ENCODE assay signal across 13 cellular contexts in genomic region chr12:98572010-98572409, GRCh38. TPM values are rescaled to one million over a fixed set of nuclear protein-coding genes. Genes with fewer than 3 reads are reported as not detected.
DNase-seq lines count a peak whose midpoint lies in the region; ATAC-seq, FAIRE-seq and TF ChIP-seq lines count a peak whose summit lies in the region.
"Had no signal": no experiment of that assay in that cellular context is flagged by ENCODE, and none has a peak within 500 bp of the region (broad histone marks: within the 10 kb centered on the region; RNA-seq: fewer than 3 reads in every experiment).

No MANE protein-coding gene starts in this region.

- intact Hi-C loops in HepG2 (cut with micrococcal nuclease; ENCODE audit: unreplicated experiment) = no loop called here

- FAIRE-seq in astrocyte (lab: Jason Lieb, UNC) (no peak), HepG2 (lab: Jason Lieb, UNC) (no peak)

- peak; percentile 63 for DNase-seq in Karpas-422
- no peak for DNase-seq in astrocyte (ENCODE audit: low read depth)
- DNase-seq in HepG2 (ENCODE audit: low spot score) = peak; percentile 35
- DNase-seq in NCI-H774 (lab: John Stamatoyannopoulos, UW) = no peak
- no peak for DNase-seq in putamen (ENCODE audit: low spot score)
- DNase-seq: foreskin fibroblast, NCI-H2029 had no signal

- H3K79me2 ChIP-seq in DOHH2 (ENCODE audit: control insufficient read depth, low read length) = no peaks in the 10 kb centered on the region
- no peaks in the 10 kb centered on the region for H3K79me2 ChIP-seq in Karpas-422 (ENCODE audit: low read length)
- no peaks in the 10 kb centered on the region for H3K79me2 ChIP-seq in astrocyte (ENCODE audit: insufficient read depth, low read length)
- H3K79me2 ChIP-seq in HepG2 (ENCODE audit: insufficient read depth, low read length) = no peaks in the 10 kb centered on the region

- H3K36me3 Mint-ChIP-seq in astrocyte (ENCODE audit: low read depth, unreplicated experiment) = peaks cover 3% of the 10 kb centered on the region

- ATAC-seq in HepG2 (peak; percentile 81), GM21529 (IDR thresholded peaks at IDR 0.05; ENCODE audit: unreplicated experiment) (no peak), GM21526 (IDR thresholded peaks at IDR 0.05; ENCODE audit: low FRiP score, unreplicated experiment) (no peak)

- H2AFZ ChIP-seq in Karpas-422 (ENCODE audit: low read length) (no peak overlapping the region), astrocyte (ENCODE audit: low read depth, low read length) (no peak overlapping the region), HepG2 (ENCODE audit: low read length) (no peak overlapping the region)

- H3K4me2 ChIP-seq in DOHH2 (ENCODE audit: low read length) = no peak overlapping the region
- H3K4me2 ChIP-seq in Karpas-422 (ENCODE audit: low read depth, low read length, poor library complexity, severe bottlenecking) = no peak overlapping the region
- no peak overlapping the region for H3K4me2 ChIP-seq in astrocyte (ENCODE audit: low read length)
- H3K4me2 ChIP-seq in HepG2 (ENCODE audit: low read depth, low read length) = no peak overlapping the region

- no peak overlapping the region for H3K4me3 Mint-ChIP-seq in astrocyte (ENCODE audit: unreplicated experiment)
- H3K4me3 Mint-ChIP-seq: memory B cell; T-helper 1 cell treated with Interleukin-12 subunit alpha and Interleukin-12 subunit beta and Interleukin-4 antibody, amounts not matched to agents 30 μg/mL and 1 μg/mL, for 36 hours had no signal

- no peak overlapping the region for H3K27ac ChIP-seq in DOHH2 (ENCODE audit: low read depth, low read length)
- H3K27ac ChIP-seq in Karpas-422 (ENCODE audit: low read length) = no peak overlapping the region
- H3K27ac ChIP-seq in astrocyte (ENCODE audit: low read depth, low read length) = no peak overlapping the region
- H3K27ac ChIP-seq in HepG2 (ENCODE audit: extremely low read length, insufficient read depth, low read length) = no peak overlapping the region
- H3K27ac ChIP-seq: right atrium auricular region had no signal

- H3K4me3 ChIP-seq in DOHH2 (ENCODE audit: low read length) (no peak overlapping the region), Karpas-422 (ENCODE audit: low read length) (no peak overlapping the region), astrocyte (ENCODE audit: insufficient read depth, low read depth, low read length) (no peak overlapping the region), HepG2 (replicated peaks in 1 of 3; ENCODE audit: insufficient read depth in 1 of 3, low read depth in 2 of 3, low read length in 3 of 3) (no peak overlapping the region)
- H3K4me3 ChIP-seq: right atrium auricular region had no signal

- BruUV-seq in HepG2 (replicated peaks; lab: Mats Ljungman, UMichigan) = no TSS peak

- peak; percentile 49 for TF ChIP-seq CTCF in DOHH2 (IDR thresholded peaks at IDR 0.05; ENCODE audit: low read depth, low read length, poor library complexity, severe bottlenecking)
- peak; percentile 31 for TF ChIP-seq CTCF in astrocyte (IDR thresholded peaks at IDR 0.05; ENCODE audit: insufficient read depth, low read depth, low read length)
- peak; percentile 42 for TF ChIP-seq CTCF in HepG2 (CRISPR knock-in tag; IDR thresholded peaks at IDR 0.05)

- no peak for TF ChIP-seq RAD21 in HepG2 (CRISPR knock-in tag; IDR thresholded peaks at IDR 0.05)

- H3K27me3 Mint-ChIP-seq in astrocyte (ENCODE audit: low read depth, unreplicated experiment) = no peaks in the 10 kb centered on the region
- H3K27me3 Mint-ChIP-seq: memory B cell had no signal

- TF ChIP-seq EP300 in HepG2 (IDR thresholded peaks at IDR 0.05; ENCODE audit: low read depth in 2 of 2, low read length in 2 of 2) = no peak
- TF ChIP-seq EP300 in HepG2 (CRISPR knock-in tag; IDR thresholded peaks at IDR 0.05; ENCODE audit: borderline replicate concordance) = no peak

- H3K9me2 ChIP-seq in DOHH2 (replicated peaks; ENCODE audit: control insufficient read depth, low read length) (no peaks in the 10 kb centered on the region), Karpas-422 (replicated peaks; ENCODE audit: insufficient read depth, low read length) (no peaks in the 10 kb centered on the region)

- in situ Hi-C loops in HepG2 (cut with HindIII; ENCODE audit: extremely low pct_ligation_motif_present, low pct_unique_long_range_greater_than_20kb) = no loop called here

- H3K36me3 ChIP-seq in DOHH2 (ENCODE audit: control insufficient read depth, low read length) (no peaks in the 10 kb centered on the region), Karpas-422 (ENCODE audit: insufficient read depth, low read length) (no peaks in the 10 kb centered on the region), astrocyte (ENCODE audit: insufficient read depth, low read length) (no peaks in the 10 kb centered on the region), HepG2 (replicated peaks in 1 of 2; ENCODE audit: control insufficient read depth in 1 of 2, insufficient read depth in 2 of 2, low read length in 2 of 2) (no peaks in the 10 kb centered on the region)
- H3K36me3 ChIP-seq: right atrium auricular region had no signal

- CTCF ChIA-PET in HepG2 (lab: Yijun Ruan, JAX; ENCODE audit: low intra/inter-chr PET ratio, low total read pairs) = interaction anchor here (1.8 kb wide), 1 partner anchor 82 kb away, joined by 5 read pairs; no protein-coding TSS in a partner anchor

- H3K4me1 Mint-ChIP-seq in astrocyte (ENCODE audit: low read depth, unreplicated experiment) = no peaks in the 10 kb centered on the region

- no peaks in the 10 kb centered on the region for H3F3A ChIP-seq in DOHH2 (ENCODE audit: control insufficient read depth, insufficient read depth)

- no peak for TF ChIP-seq POLR2A in HepG2 (IDR thresholded peaks at IDR 0.05; ENCODE audit: insufficient read depth in 1 of 2, low read depth in 2 of 2, low read length in 2 of 2)

- WGBS in HepG2 (ENCODE audit: low lambda C conversion rate) = 17% methylated on average over 2 of the region's 2 CpGs

- H3K27ac Mint-ChIP-seq in astrocyte (ENCODE audit: unreplicated experiment) = no peak overlapping the region
- H3K27ac Mint-ChIP-seq: memory B cell; T-helper 1 cell treated with Interleukin-12 subunit alpha and Interleukin-12 subunit beta and Interleukin-4 antibody, amounts not matched to agents 30 μg/mL and 1 μg/mL, for 36 hours had no signal

- H3K4me1 ChIP-seq in DOHH2 (ENCODE audit: control insufficient read depth, low read length) (0 out of 2 replicates have a peak, but pooled peaks cover under 1% of the 10 kb centered on the region), Karpas-422 (ENCODE audit: low read length) (no peaks in the 10 kb centered on the region), astrocyte (ENCODE audit: insufficient read depth, low read length) (no peaks in the 10 kb centered on the region), HepG2 (ENCODE audit: insufficient read depth, low read length) (peaks cover 25% of the 10 kb centered on the region)
- H3K4me1 ChIP-seq: right atrium auricular region had no signal

- H3K27me3 ChIP-seq in DOHH2 (ENCODE audit: control insufficient read depth, low read length) (no peaks in the 10 kb centered on the region), Karpas-422 (ENCODE audit: low read length) (no peaks in the 10 kb centered on the region), astrocyte (ENCODE audit: insufficient read depth, low read length) (no peaks in the 10 kb centered on the region), HepG2 (ENCODE audit: control insufficient read depth in 1 of 2, insufficient read depth in 2 of 2, low read length in 2 of 2) (no peaks in the 10 kb centered on the region)
- H3K27me3 ChIP-seq: right atrium auricular region had no signal

- no peaks in the 10 kb centered on the region for H4K20me1 ChIP-seq in DOHH2 (ENCODE audit: control insufficient read depth, insufficient read depth, low read depth, low read length)
- H4K20me1 ChIP-seq in Karpas-422 (ENCODE audit: insufficient read depth, low read depth, low read length) = no peaks in the 10 kb centered on the region
- no peaks in the 10 kb centered on the region for H4K20me1 ChIP-seq in astrocyte (ENCODE audit: insufficient read depth, low read length)
- no peaks in the 10 kb centered on the region for H4K20me1 ChIP-seq in HepG2 (ENCODE audit: insufficient read depth, low read length)

- POLR2A ChIA-PET in HepG2 (lab: Yijun Ruan, JAX) = interaction anchor here (2.1 kb wide), 1 partner anchor 21 kb away, joined by 6 read pairs; the partner anchor contains the start of gene SLC25A3

- H3K9ac ChIP-seq in Karpas-422 (ENCODE audit: low read length) (no peak overlapping the region), astrocyte (ENCODE audit: low read length) (no peak overlapping the region), HepG2 (ENCODE audit: insufficient read depth, low read depth, low read length) (no peak overlapping the region)

- H3K9me3 Mint-ChIP-seq in astrocyte (ENCODE audit: unreplicated experiment) = no peaks in the 10 kb centered on the region
- H3K9me3 Mint-ChIP-seq: memory B cell had no signal

- H3K9me3 ChIP-seq in DOHH2 (ENCODE audit: control insufficient read depth, insufficient read depth, low read length) (no peaks in the 10 kb centered on the region), Karpas-422 (ENCODE audit: low read length) (no peaks in the 10 kb centered on the region), astrocyte (ENCODE audit: insufficient read depth, low read depth, low read length) (no peaks in the 10 kb centered on the region), HepG2 (ENCODE audit: low read length) (no peaks in the 10 kb centered on the region)
- H3K9me3 ChIP-seq: right atrium auricular region had no signal

RNA-seq across cellular contexts. Expression of gene SLC25A3, which starts 21.5 kb away (rescaled TPM):
- total RNA-seq in Karpas-422 (2014; rRNA removed; shearing (Covaris generic); ENCODE audit: low replicate concordance) = 478 and 582 TPM in 2 replicates
- 653 and 660 TPM in 2 replicates for total RNA-seq in astrocyte
- 829 and 1,060 TPM in 2 replicates for total RNA-seq in HepG2 (2016; rRNA removed; fragmentation: Illumina TruSeq; extraction: Trizol)
- total RNA-seq in HepG2 (2016; cell fraction: cytosol; rRNA removed; fragmentation: Illumina TruSeq; extraction: Trizol; ENCODE audit: low read depth) = 425 and 488 TPM in 2 replicates
- total RNA-seq in HepG2 (2016; cell fraction: insoluble cytoplasmic fraction; rRNA removed; fragmentation: Illumina TruSeq; extraction: Trizol) = 811 and 963 TPM in 2 replicates
- total RNA-seq in HepG2 (2016; cell fraction: membrane; rRNA removed; fragmentation: Illumina TruSeq; extraction: Trizol) = 851 and 910 TPM in 2 replicates
- 375 and 395 TPM in 2 replicates for total RNA-seq in HepG2 (2016; cell fraction: nucleus; rRNA removed; fragmentation: Illumina TruSeq; extraction: Trizol)
- 223 and 292 TPM in 2 replicates for polyA plus RNA-seq in HepG2 (2011; rRNA removed)
- 587 and 610 TPM in 2 replicates for polyA plus RNA-seq in HepG2 (2011; cell fraction: cytosol; rRNA removed)
- polyA plus RNA-seq in HepG2 (2011; cell fraction: nucleus; rRNA removed) = 315 and 325 TPM in 2 replicates
- polyA plus RNA-seq in HepG2 (2012) = 640 and 676 TPM in 2 replicates
- 436 and 459 TPM in 2 replicates for polyA plus RNA-seq in HepG2 (2016; cell fraction: cytosol; fragmentation: Illumina TruSeq; extraction: Trizol; ENCODE audit: low read depth)
- 870 and 891 TPM in 2 replicates for polyA plus RNA-seq in HepG2 (2016; cell fraction: insoluble cytoplasmic fraction; fragmentation: Illumina TruSeq; extraction: Trizol; ENCODE audit: low read depth)
- polyA plus RNA-seq in HepG2 (2016; cell fraction: membrane; fragmentation: Illumina TruSeq; extraction: Trizol; ENCODE audit: low read depth) = 714 and 777 TPM in 2 replicates
- polyA plus RNA-seq in HepG2 (2016; cell fraction: nucleus; fragmentation: Illumina TruSeq; extraction: Trizol; ENCODE audit: insufficient read depth, low read depth) = 544 and 559 TPM in 2 replicates
- polyA minus RNA-seq in HepG2 (2011; rRNA and poly(A)+ RNA removed; ENCODE audit: low replicate concordance) = 465 and 597 TPM in 2 replicates
- 308 and 328 TPM in 2 replicates for polyA minus RNA-seq in HepG2 (2011; cell fraction: cytosol; rRNA and poly(A)+ RNA removed)
- 293 and 298 TPM in 2 replicates for polyA minus RNA-seq in HepG2 (2011; cell fraction: nucleus; rRNA and poly(A)+ RNA removed)

RNA-seq across cellular contexts. Expression of gene TMPO, which starts 56.6 kb away (rescaled TPM):
- 116 and 138 TPM in 2 replicates for total RNA-seq in Karpas-422 (2014; rRNA removed; shearing (Covaris generic); ENCODE audit: low replicate concordance)
- 29.7 and 39.2 TPM in 2 replicates for total RNA-seq in astrocyte
- total RNA-seq in HepG2 (2016; rRNA removed; fragmentation: Illumina TruSeq; extraction: Trizol) = 167 and 208 TPM in 2 replicates
- total RNA-seq in HepG2 (2016; cell fraction: cytosol; rRNA removed; fragmentation: Illumina TruSeq; extraction: Trizol; ENCODE audit: low read depth) = 14.5 and 15.0 TPM in 2 replicates
- 165 and 208 TPM in 2 replicates for total RNA-seq in HepG2 (2016; cell fraction: insoluble cytoplasmic fraction; rRNA removed; fragmentation: Illumina TruSeq; extraction: Trizol)
- 29.5 and 32.8 TPM in 2 replicates for total RNA-seq in HepG2 (2016; cell fraction: membrane; rRNA removed; fragmentation: Illumina TruSeq; extraction: Trizol)
- total RNA-seq in HepG2 (2016; cell fraction: nucleus; rRNA removed; fragmentation: Illumina TruSeq; extraction: Trizol) = 109 and 125 TPM in 2 replicates
- polyA plus RNA-seq in HepG2 (2011; rRNA removed) = 17.9 and 24.2 TPM in 2 replicates
- 9.4 and 12.7 TPM in 2 replicates for polyA plus RNA-seq in HepG2 (2011; cell fraction: cytosol; rRNA removed)
- polyA plus RNA-seq in HepG2 (2011; cell fraction: nucleus; rRNA removed) = 12.7 and 16.4 TPM in 2 replicates
- 21.7 and 34.3 TPM in 2 replicates for polyA plus RNA-seq in HepG2 (2012)
- 3.1 and 3.3 TPM in 2 replicates for polyA plus RNA-seq in HepG2 (2016; cell fraction: cytosol; fragmentation: Illumina TruSeq; extraction: Trizol; ENCODE audit: low read depth)
- polyA plus RNA-seq in HepG2 (2016; cell fraction: insoluble cytoplasmic fraction; fragmentation: Illumina TruSeq; extraction: Trizol; ENCODE audit: low read depth) = 109 and 116 TPM in 2 replicates
- 13.5 and 13.7 TPM in 2 replicates for polyA plus RNA-seq in HepG2 (2016; cell fraction: membrane; fragmentation: Illumina TruSeq; extraction: Trizol; ENCODE audit: low read depth)
- 89.9 and 97.1 TPM in 2 replicates for polyA plus RNA-seq in HepG2 (2016; cell fraction: nucleus; fragmentation: Illumina TruSeq; extraction: Trizol; ENCODE audit: insufficient read depth, low read depth)
- 28.5 and 68.6 TPM in 2 replicates for polyA minus RNA-seq in HepG2 (2011; rRNA and poly(A)+ RNA removed; ENCODE audit: low replicate concordance)
- polyA minus RNA-seq in HepG2 (2011; cell fraction: cytosol; rRNA and poly(A)+ RNA removed) = 32.3 and 34.2 TPM in 2 replicates
- polyA minus RNA-seq in HepG2 (2011; cell fraction: nucleus; rRNA and poly(A)+ RNA removed) = 85.9 and 91.0 TPM in 2 replicates

Comparison
In these comparisons a context has a peak if more than half of its experiments do, and no peak if none do; other contexts are left out.
1. DNase-seq: peak in Karpas-422 (single experiment) and HepG2 (single experiment); none in astrocyte (single experiment), NCI-H774 (single experiment) and putamen (single experiment).
2. Peak in every context shown above with its lines, with median percentiles within 50 percentile points of each other: CTCF ChIP-seq.